In genomic region chr19:2661615-2662014, GRCh38 we compare ENCODE assay signal across 1 cellular context.
TF ChIP-seq lines count a peak whose summit lies in the region.

No MANE protein-coding gene starts in this region.

TF ChIP-seq in K562, 482 proteins besides CTCF, POLR2A, EP300 and RAD21 (continued from another document):
- no peak for TF ChIP-seq ETV5 (CRISPR knock-in tag; IDR thresholded peaks at IDR 0.05; ENCODE audit: low read depth)
- TF ChIP-seq ZNF639 (CRISPR knock-in tag; conservative IDR thresholded peaks at IDR 0.05 in 1 of 2, IDR thresholded peaks at IDR 0.05 in 1 of 2) = no peak
- TF ChIP-seq TGIF2 (CRISPR knock-in tag; IDR thresholded peaks at IDR 0.05) = no peak
- no peak for TF ChIP-seq CHD7 (IDR thresholded peaks at IDR 0.05; ENCODE audit: low read depth, low read length)
